In the genomic region with DNA sequence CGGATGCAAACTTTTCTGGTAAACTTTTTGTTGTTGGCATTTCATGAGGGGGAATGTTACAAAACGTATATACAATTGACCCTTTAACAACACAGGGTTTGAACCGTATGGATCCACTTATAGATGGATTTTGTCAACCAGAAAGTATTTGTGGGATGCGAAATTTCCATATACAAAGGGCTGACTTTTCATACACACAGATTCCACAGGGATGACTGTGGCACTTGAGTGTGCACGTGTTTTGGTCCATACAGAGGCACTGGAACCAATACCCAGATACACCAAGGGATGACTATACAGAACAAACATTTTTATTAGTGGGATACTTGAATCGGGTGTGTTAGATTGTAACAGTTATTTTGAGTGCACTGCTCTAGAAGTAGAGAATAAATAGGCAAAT, we compare ENCODE assay signal across 15 cellular contexts. TPM values are rescaled to one million over a fixed set of nuclear protein-coding genes. Genes with fewer than 3 reads are reported as not detected.
A peak's percentile ranks its signal among the peaks of the same experiment; 100 is the strongest.
DNase-seq lines count a peak whose midpoint lies in the region; ATAC-seq and TF ChIP-seq lines count a peak whose summit lies in the region.
"Had no signal": no experiment of that assay in that cellular context is flagged by ENCODE, and none has a peak within 500 bp of the region (broad histone marks: within the 10 kb centered on the region; RNA-seq: fewer than 3 reads in every experiment).

No MANE protein-coding gene starts in this region.

- no peak for ATAC-seq in HG02642 (IDR thresholded peaks at IDR 0.05; ENCODE audit: poor library complexity, unreplicated experiment)
- ATAC-seq: psoas muscle had no signal

- H3K36me3 ChIP-seq in OCI-LY7 (ENCODE audit: insufficient read depth, low read length): no peaks in the 10 kb centered on the region

- H3K27ac ChIP-seq in epithelial cell of prostate (peak overlapping the region; percentile 41), OCI-LY7 (ENCODE audit: low read depth, low read length, poor library complexity, severe bottlenecking) (no peak overlapping the region)
- H3K27ac ChIP-seq: psoas muscle had no signal

- no peaks in the 10 kb centered on the region for H3K9me3 ChIP-seq in OCI-LY7 (ENCODE audit: low read length)
- H3K9me3 ChIP-seq: psoas muscle had no signal

- H3K4me1 ChIP-seq in OCI-LY7 (ENCODE audit: insufficient read depth, low read length, poor library complexity, severe bottlenecking): no peaks in the 10 kb centered on the region

- POLR2A ChIA-PET in OCI-LY7 (lab: Charles Lee): interaction anchor here (0.6 kb wide), 2 partner anchors 184 to 381 kb away, joined by 4 read pairs; no protein-coding TSS in a partner anchor

- H3K4me3 ChIP-seq in skeletal muscle cell (ENCODE audit: low read depth, low read length): no peak overlapping the region
- no peak overlapping the region for H3K4me3 ChIP-seq in OCI-LY7 (ENCODE audit: low read depth, low read length, poor library complexity, severe bottlenecking)
- H3K4me3 ChIP-seq: psoas muscle had no signal

- H3K79me2 ChIP-seq in OCI-LY7 (ENCODE audit: insufficient read depth, low read depth, low read length): no peaks in the 10 kb centered on the region

- intact Hi-C loops in OCI-LY7 (cut with micrococcal nuclease; ENCODE audit: unreplicated experiment): no loop called here

- BruUV-seq in OCI-LY7 (replicated peaks; lab: Mats Ljungman, UMichigan): no TSS peak

- CTCF ChIA-PET in OCI-LY7 (lab: Charles Lee; ENCODE audit: unreplicated experiment): no interaction called here

- no peaks in the 10 kb centered on the region for H4K20me1 ChIP-seq in OCI-LY7 (ENCODE audit: insufficient read depth, low read length)

- no peaks in the 10 kb centered on the region for H3K9me2 ChIP-seq in OCI-LY7 (ENCODE audit: insufficient read depth, low read length)

- no peak for TF ChIP-seq CTCF in OCI-LY7 (conservative IDR thresholded peaks at IDR 0.05; ENCODE audit: low read length)

- no peak overlapping the region for H2AFZ ChIP-seq in OCI-LY7 (ENCODE audit: low read length)

- DNase-seq in GM03348 (ENCODE audit: low spot score) (peak; percentile 79), RPMI7951 (ENCODE audit: low read depth) (peak; percentile 80), epithelial cell of prostate (ENCODE audit: low read depth, low spot score) (peak; percentile 50), skeletal muscle cell (ENCODE audit: low read depth) (peak; percentile 63), OCI-LY7 (ENCODE audit: low spot score) (no peak), occipital lobe (lab: John Stamatoyannopoulos, UW) (no peak), NCI-H526 (lab: John Stamatoyannopoulos, UW) (no peak)
- DNase-seq: activated naive CD8-positive, alpha-beta T cell treated with anti-CD3 and anti-CD28 coated beads, Interleukin-2, amount 10 ng/mL, durations not matched to agents 7 days and 5 days; Calu3; NCI-H2029; OCI-M1; psoas muscle had no signal

- no peak overlapping the region for H3K4me2 ChIP-seq in OCI-LY7 (ENCODE audit: low read length)

RNA-seq across cellular contexts. Expression of a gene that starts 29.8 kb away (rescaled TPM):
- 315 and 356 TPM in 2 replicates for total RNA-seq in RPMI7951 (2014; rRNA removed; shearing (Covaris generic))
- 248 and 264 TPM in 2 replicates for total RNA-seq in OCI-LY7 (2014; rRNA removed; shearing (Covaris generic))
- total RNA-seq in OCI-LY7 (2022) (270 and 317 TPM in 2 replicates), occipital lobe (270 TPM)

RNA-seq across cellular contexts. Expression of a gene that starts 55.2 kb away (rescaled TPM):
- total RNA-seq in RPMI7951 (2014; rRNA removed; shearing (Covaris generic)): not detected in 2 replicates
- total RNA-seq in OCI-LY7 (2014; rRNA removed; shearing (Covaris generic)): not detected in 2 replicates
- total RNA-seq in OCI-LY7 (2022): not detected in 2 replicates
- not detected for total RNA-seq in occipital lobe
- total RNA-seq: activated naive CD8-positive, alpha-beta T cell treated with anti-CD3 and anti-CD28 coated beads, Interleukin-2, amount 10 ng/mL, durations not matched to agents 7 days and 5 days; Calu3; H1; mononuclear cell; psoas muscle had no signal

Comparison
In these comparisons a context has a peak if more than half of its experiments do, and no peak if none do; other contexts are left out.
1. DNase-seq: peak in GM03348 (single experiment), RPMI7951 (single experiment), epithelial cell of prostate (single experiment) and skeletal muscle cell (single experiment); none in OCI-LY7 (single experiment), occipital lobe (single experiment) and NCI-H526 (0 of 2).